ENCODE assay signal across 18 cellular contexts in the genomic region with DNA sequence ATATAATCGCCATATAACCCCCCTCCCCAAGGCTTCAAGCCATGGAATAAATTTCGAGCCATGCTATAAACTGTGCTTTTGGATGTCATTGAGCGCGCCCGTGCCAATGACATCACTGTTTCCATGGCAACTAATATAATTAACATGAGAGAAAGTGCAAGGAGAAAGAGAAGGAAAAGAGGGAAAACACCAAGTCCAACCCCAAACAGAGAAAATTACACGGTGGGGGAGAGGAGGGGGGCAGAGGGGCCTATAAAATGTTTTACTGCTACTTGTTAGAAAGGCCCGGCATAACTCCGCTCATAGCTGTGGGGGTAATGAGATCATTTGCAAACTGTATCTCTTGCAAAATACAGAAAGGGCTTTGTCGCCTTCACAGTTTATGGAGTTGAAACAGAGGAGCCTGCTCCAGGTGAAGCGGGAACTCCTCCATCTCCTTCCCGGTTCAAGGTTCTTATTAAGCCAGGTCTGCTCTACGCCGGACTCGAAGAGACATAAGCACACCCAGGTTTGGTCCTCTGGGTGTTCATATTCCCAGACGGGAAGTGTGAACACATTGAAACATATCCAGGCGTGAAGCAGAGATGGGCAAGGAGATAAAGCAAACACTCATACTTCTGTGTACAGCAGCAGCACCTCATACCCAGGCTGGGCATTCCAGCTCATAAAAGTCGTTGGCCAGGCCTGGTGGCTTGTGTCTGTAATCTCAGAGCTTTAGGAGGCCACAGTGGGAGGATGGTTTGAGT.
DNase-seq lines count a peak whose midpoint lies in the region; ATAC-seq and TF ChIP-seq lines count a peak whose summit lies in the region.
"Had no signal": no experiment of that assay in that cellular context is flagged by ENCODE, and none has a peak within 500 bp of the region (broad histone marks: within the 10 kb centered on the region; RNA-seq: fewer than 3 reads in every experiment).

No MANE protein-coding gene starts in this region.

- POLR2A ChIA-PET in HEK293 (lab: Yijun Ruan, JAX): no interaction called here

- H3K27ac ChIP-seq in HEK293 (ENCODE audit: extremely low read depth, low read depth, low read length) (no peak overlapping the region), heart right ventricle (no peak overlapping the region)
- H3K27ac ChIP-seq: BLaER1, epithelial cell of prostate, upper lobe of left lung had no signal

- no peak for TF ChIP-seq CTCF in HEK293 (tag by site-specific recombination; IDR thresholded peaks at IDR 0.05)
- TF ChIP-seq CTCF in epithelial cell of esophagus (IDR thresholded peaks at IDR 0.05; ENCODE audit: insufficient read depth, low read depth, low read length, missing control alignments): no peak
- TF ChIP-seq CTCF in neural crest cell (conservative IDR thresholded peaks at IDR 0.05): no peak
- TF ChIP-seq CTCF in heart right ventricle (IDR thresholded peaks at IDR 0.05): no peak

- ATAC-seq in GM21367 (IDR thresholded peaks at IDR 0.05; ENCODE audit: unreplicated experiment) (no peak), HG03135 (IDR thresholded peaks at IDR 0.05; ENCODE audit: unreplicated experiment) (no peak), heart right ventricle (no peak)
- ATAC-seq: natural killer cell had no signal

- no peaks in the 10 kb centered on the region for H3K9me3 Mint-ChIP-seq in neural crest cell
- H3K9me3 Mint-ChIP-seq: immature natural killer cell, natural killer cell had no signal

- no peak overlapping the region for H3K4me3 Mint-ChIP-seq in neural crest cell
- H3K4me3 Mint-ChIP-seq: immature natural killer cell, natural killer cell had no signal

- peaks cover 28% of the 10 kb centered on the region for H3K4me1 Mint-ChIP-seq in neural crest cell
- H3K4me1 Mint-ChIP-seq: immature natural killer cell, natural killer cell had no signal

- peak; percentile 56 to 74 for DNase-seq in NCI-H526 (lab: John Stamatoyannopoulos, UW)
- peak; percentile 11 for DNase-seq in epithelial cell of esophagus (ENCODE audit: low read depth)
- DNase-seq in neural crest cell (ENCODE audit: low read depth, low spot score): no peak
- no peak for DNase-seq in NCI-H1436 treated with DMSO at 0.1 percent for 48 hours (lab: John Stamatoyannopoulos, UW)
- DNase-seq in heart right ventricle: no peak
- DNase-seq: activated CD4-positive, alpha-beta T cell treated with anti-CD3 and anti-CD28 coated beads for 48 hours; activated naive CD4-positive, alpha-beta T cell; immature natural killer cell; natural killer cell; NCI-H1694; NCI-H524; stimulated activated naive CD4-positive, alpha-beta T cell treated with Interleukin-2 at 50 U/mL for 16 hours; upper lobe of left lung had no signal

- H3K9me3 ChIP-seq in HEK293 (ENCODE audit: control insufficient read depth, insufficient read depth, low read depth, low read length) (no peaks in the 10 kb centered on the region), heart right ventricle (no peaks in the 10 kb centered on the region)
- H3K9me3 ChIP-seq: BLaER1, upper lobe of left lung had no signal

- no peaks in the 10 kb centered on the region for H3K36me3 ChIP-seq in HEK293 (ENCODE audit: control insufficient read depth in 2 of 2, insufficient read depth in 1 of 2, low read length in 2 of 2)
- H3K36me3 ChIP-seq in heart right ventricle: no peaks in the 10 kb centered on the region
- H3K36me3 ChIP-seq: BLaER1, upper lobe of left lung had no signal

- no peaks in the 10 kb centered on the region for H3K27me3 Mint-ChIP-seq in neural crest cell (ENCODE audit: low read depth)

- H3K36me3 Mint-ChIP-seq in neural crest cell (ENCODE audit: low read depth): no peaks in the 10 kb centered on the region
- H3K36me3 Mint-ChIP-seq: immature natural killer cell, natural killer cell had no signal

- H3K4me3 ChIP-seq in HEK293 (ENCODE audit: low read depth, low read length): no peak overlapping the region
- H3K4me3 ChIP-seq in epithelial cell of esophagus (ENCODE audit: low read length): no peak overlapping the region
- H3K4me3 ChIP-seq in heart right ventricle: no peak overlapping the region
- H3K4me3 ChIP-seq: BLaER1, upper lobe of left lung had no signal

- peak overlapping the region; percentile 54 for H3K27ac Mint-ChIP-seq in neural crest cell (ENCODE audit: unreplicated experiment)
- H3K27ac Mint-ChIP-seq: immature natural killer cell, natural killer cell had no signal

- H3K27me3 ChIP-seq in heart right ventricle: no peaks in the 10 kb centered on the region
- H3K27me3 ChIP-seq: BLaER1, upper lobe of left lung had no signal

- intact Hi-C loops in heart right ventricle (cut with DNase I): loop anchor here in 5 of 10 donors (5.0 to 10.0 kb wide), 3 partner anchors 135 to 235 kb away; no protein-coding TSS in a partner anchor

- H3K4me1 ChIP-seq in HEK293 (ENCODE audit: control insufficient read depth, insufficient read depth, low read length) (no peaks in the 10 kb centered on the region; the same call in 1 of the 2 replicates), heart right ventricle (peaks cover 8 to 18% (median 17%) of the 10 kb centered on the region in 9 donors)

- 83 to 84% methylated on average over 17 of the region's 17 CpGs for whole genome bisulfite sequencing in heart right ventricle, 2 donors

- CTCF ChIA-PET in HEK293 (lab: Yijun Ruan, JAX): no interaction called here

TF ChIP-seq in HEK293, 187 proteins besides CTCF, POLR2A, EP300 and RAD21 (continues in another document):
- peak; percentile 70 for TF ChIP-seq SP7 (tag by site-specific recombination; IDR thresholded peaks at IDR 0.05)
- TF ChIP-seq GLI4 (tag by site-specific recombination; IDR thresholded peaks at IDR 0.05): no peak
- TF ChIP-seq, protein P1, sequence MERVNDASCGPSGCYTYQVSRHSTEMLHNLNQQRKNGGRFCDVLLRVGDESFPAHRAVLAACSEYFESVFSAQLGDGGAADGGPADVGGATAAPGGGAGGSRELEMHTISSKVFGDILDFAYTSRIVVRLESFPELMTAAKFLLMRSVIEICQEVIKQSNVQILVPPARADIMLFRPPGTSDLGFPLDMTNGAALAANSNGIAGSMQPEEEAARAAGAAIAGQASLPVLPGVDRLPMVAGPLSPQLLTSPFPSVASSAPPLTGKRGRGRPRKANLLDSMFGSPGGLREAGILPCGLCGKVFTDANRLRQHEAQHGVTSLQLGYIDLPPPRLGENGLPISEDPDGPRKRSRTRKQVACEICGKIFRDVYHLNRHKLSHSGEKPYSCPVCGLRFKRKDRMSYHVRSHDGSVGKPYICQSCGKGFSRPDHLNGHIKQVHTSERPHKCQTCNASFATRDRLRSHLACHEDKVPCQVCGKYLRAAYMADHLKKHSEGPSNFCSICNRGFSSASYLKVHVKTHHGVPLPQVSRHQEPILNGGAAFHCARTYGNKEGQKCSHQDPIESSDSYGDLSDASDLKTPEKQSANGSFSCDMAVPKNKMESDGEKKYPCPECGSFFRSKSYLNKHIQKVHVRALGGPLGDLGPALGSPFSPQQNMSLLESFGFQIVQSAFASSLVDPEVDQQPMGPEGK (tag by site-specific recombination; IDR thresholded peaks at IDR 0.05): peak; percentile 39; the same call in 1 of the 2 replicates
- TF ChIP-seq, protein P2, sequence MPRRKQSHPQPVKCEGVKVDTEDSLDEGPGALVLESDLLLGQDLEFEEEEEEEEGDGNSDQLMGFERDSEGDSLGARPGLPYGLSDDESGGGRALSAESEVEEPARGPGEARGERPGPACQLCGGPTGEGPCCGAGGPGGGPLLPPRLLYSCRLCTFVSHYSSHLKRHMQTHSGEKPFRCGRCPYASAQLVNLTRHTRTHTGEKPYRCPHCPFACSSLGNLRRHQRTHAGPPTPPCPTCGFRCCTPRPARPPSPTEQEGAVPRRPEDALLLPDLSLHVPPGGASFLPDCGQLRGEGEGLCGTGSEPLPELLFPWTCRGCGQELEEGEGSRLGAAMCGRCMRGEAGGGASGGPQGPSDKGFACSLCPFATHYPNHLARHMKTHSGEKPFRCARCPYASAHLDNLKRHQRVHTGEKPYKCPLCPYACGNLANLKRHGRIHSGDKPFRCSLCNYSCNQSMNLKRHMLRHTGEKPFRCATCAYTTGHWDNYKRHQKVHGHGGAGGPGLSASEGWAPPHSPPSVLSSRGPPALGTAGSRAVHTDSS (tag by site-specific recombination; IDR thresholded peaks at IDR 0.05): no peak
- TF ChIP-seq, protein P3, sequence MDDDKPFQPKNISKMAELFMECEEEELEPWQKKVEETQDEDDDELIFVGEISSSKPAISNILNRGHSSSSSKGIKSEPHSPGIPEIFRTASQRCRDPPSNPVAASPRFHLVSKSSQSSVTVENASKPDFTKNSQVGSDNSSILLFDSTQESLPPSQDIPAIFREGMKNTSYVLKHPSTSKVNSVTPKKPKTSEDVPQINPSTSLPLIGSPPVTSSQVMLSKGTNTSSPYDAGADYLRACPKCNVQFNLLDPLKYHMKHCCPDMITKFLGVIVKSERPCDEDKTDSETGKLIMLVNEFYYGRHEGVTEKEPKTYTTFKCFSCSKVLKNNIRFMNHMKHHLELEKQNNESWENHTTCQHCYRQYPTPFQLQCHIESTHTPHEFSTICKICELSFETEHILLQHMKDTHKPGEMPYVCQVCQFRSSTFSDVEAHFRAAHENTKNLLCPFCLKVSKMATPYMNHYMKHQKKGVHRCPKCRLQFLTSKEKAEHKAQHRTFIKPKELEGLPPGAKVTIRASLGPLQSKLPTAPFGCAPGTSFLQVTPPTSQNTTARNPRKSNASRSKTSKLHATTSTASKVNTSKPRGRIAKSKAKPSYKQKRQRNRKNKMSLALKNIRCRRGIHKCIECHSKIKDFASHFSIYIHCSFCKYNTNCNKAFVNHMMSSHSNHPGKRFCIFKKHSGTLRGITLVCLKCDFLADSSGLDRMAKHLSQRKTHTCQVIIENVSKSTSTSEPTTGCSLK (tag by site-specific recombination; IDR thresholded peaks at IDR 0.05): no peak
- no peak for TF ChIP-seq ZFHX2 (tag by site-specific recombination; conservative IDR thresholded peaks at IDR 0.05)
- TF ChIP-seq ZNF558 (tag by site-specific recombination; IDR thresholded peaks at IDR 0.05): no peak
- no peak for TF ChIP-seq ZNF623 (tag by site-specific recombination; IDR thresholded peaks at IDR 0.05)
- peak; percentile 40; the same call in 1 of the 2 replicates for TF ChIP-seq ZNF366 (tag by site-specific recombination; conservative IDR thresholded peaks at IDR 0.05)
- TF ChIP-seq, protein P4, sequence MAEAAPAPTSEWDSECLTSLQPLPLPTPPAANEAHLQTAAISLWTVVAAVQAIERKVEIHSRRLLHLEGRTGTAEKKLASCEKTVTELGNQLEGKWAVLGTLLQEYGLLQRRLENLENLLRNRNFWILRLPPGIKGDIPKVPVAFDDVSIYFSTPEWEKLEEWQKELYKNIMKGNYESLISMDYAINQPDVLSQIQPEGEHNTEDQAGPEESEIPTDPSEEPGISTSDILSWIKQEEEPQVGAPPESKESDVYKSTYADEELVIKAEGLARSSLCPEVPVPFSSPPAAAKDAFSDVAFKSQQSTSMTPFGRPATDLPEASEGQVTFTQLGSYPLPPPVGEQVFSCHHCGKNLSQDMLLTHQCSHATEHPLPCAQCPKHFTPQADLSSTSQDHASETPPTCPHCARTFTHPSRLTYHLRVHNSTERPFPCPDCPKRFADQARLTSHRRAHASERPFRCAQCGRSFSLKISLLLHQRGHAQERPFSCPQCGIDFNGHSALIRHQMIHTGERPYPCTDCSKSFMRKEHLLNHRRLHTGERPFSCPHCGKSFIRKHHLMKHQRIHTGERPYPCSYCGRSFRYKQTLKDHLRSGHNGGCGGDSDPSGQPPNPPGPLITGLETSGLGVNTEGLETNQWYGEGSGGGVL (tag by site-specific recombination; IDR thresholded peaks at IDR 0.05): peak; percentile 98

Comparison
In these comparisons a context has a peak if more than half of its experiments do, and no peak if none do; other contexts are left out.
1. DNase-seq: peak in NCI-H526 (2 of 2) and epithelial cell of esophagus (single experiment); none in neural crest cell (single experiment), NCI-H1436 treated with DMSO at 0.1 percent for 48 hours (single experiment) and heart right ventricle (0 of 2).